7 cellular contexts compared by ENCODE assay signal in the genomic region with DNA sequence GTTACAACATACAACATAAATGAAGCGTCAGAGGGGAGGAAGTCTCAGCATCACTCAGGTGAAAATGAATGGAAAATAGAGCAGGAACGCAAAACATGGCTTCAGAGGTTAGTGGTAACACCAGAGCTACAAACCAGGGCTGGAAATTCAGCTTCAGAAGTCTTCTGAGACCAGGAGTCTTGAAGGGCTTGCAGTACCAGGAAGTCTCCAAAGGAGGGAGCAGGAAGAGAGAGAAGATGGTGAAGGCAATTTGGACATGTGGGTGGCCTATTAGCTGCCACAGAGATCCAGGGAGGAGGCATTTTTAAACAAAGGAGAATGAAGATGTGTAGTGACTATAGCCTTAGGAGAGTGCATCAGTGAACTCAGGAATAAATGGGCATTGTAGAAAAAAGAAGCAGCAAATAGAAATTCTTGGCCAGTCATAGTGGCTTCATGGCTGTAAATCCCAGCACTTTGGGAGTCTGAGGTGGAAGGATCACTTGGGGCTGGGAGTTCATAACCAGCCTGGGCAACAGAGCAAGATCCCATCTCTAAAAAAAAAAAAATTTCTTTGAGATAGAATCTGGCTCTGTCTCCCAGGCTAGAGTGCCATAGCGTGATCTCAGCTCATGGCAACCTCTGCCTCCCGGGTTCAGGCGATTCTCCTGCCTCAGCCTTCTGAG. TPM values are rescaled to one million over a fixed set of nuclear protein-coding genes. Genes with fewer than 3 reads are reported as not detected.
A peak's percentile ranks its signal among the peaks of the same experiment; 100 is the strongest.
DNase-seq lines count a peak whose midpoint lies in the region; ATAC-seq and TF ChIP-seq lines count a peak whose summit lies in the region.

No MANE protein-coding gene starts in this region.

- H3K9ac ChIP-seq in SK-N-SH = no peak overlapping the region

- DNase-seq in Daoy (ENCODE audit: low read depth) (peak; percentile 52), MG63 (peak; percentile 48), SK-N-SH (peak; percentile 71), cerebellar cortex (ENCODE audit: low spot score) (peak; percentile 86), left colon (peak in 1 of 2 donors; percentile 45), superior temporal gyrus (ENCODE audit: extremely low spot score) (peak; percentile 83)

- POLR2A ChIA-PET in SK-N-SH (lab: Yijun Ruan, JAX) = interaction anchor here (0.6 to 1.1 kb wide), 4 partner anchors 11 to 350 kb away, joined by 3 read pairs; a partner anchor contains a TSS

- ATAC-seq in GM21529 (IDR thresholded peaks at IDR 0.05; ENCODE audit: unreplicated experiment) (peak; percentile 84), left colon (peak; percentile 85)

- intact Hi-C loops in left colon (cut with DNase I, micrococcal nuclease) = no loop called here

- H3K9me2 ChIP-seq in SK-N-SH = no peaks in the 10 kb centered on the region

- no peaks in the 10 kb centered on the region for H3K4me1 ChIP-seq in SK-N-SH (ENCODE audit: control insufficient read depth in 1 of 2, insufficient read depth in 2 of 2, low read depth in 1 of 2, low read length in 1 of 2)

- no peaks in the 10 kb centered on the region for H3F3A ChIP-seq in SK-N-SH (replicated peaks; ENCODE audit: insufficient read depth)

- peak overlapping the region; percentile 59; the same call in 1 of the 2 replicates for H2AFZ ChIP-seq in SK-N-SH (ENCODE audit: low read depth)

- H3K9me3 ChIP-seq in MG63 (no peaks in the 10 kb centered on the region), SK-N-SH (no peaks in the 10 kb centered on the region)

- 84% methylated on average over 5 of the region's 5 CpGs for WGBS in SK-N-SH (ENCODE audit: low lambda C conversion rate)

- no peaks in the 10 kb centered on the region for H3K79me2 ChIP-seq in SK-N-SH (ENCODE audit: insufficient read depth)

- no peaks in the 10 kb centered on the region for H4K20me1 ChIP-seq in SK-N-SH (ENCODE audit: insufficient read depth)

- TF ChIP-seq RAD21 in SK-N-SH (IDR thresholded peaks at IDR 0.05; ENCODE audit: low read length) = peak; percentile 80

- H3K4me2 ChIP-seq in SK-N-SH = no peak overlapping the region

- no peaks in the 10 kb centered on the region for H3K36me3 ChIP-seq in MG63
- H3K36me3 ChIP-seq in SK-N-SH (replicated peaks in 1 of 2; ENCODE audit: control insufficient read depth in 1 of 2, insufficient read depth in 2 of 2, low read length in 1 of 2) = no peaks in the 10 kb centered on the region

- H3K4me3 ChIP-seq in MG63 (no peak overlapping the region), SK-N-SH (ENCODE audit: low read depth in 2 of 2, low read length in 1 of 2) (no peak overlapping the region)

- TF ChIP-seq EP300 in SK-N-SH (IDR thresholded peaks at IDR 0.05; ENCODE audit: borderline replicate concordance in 1 of 2, low read depth in 1 of 2, low read length in 1 of 2) = no peak

- H3K27me3 ChIP-seq in MG63 (no peaks in the 10 kb centered on the region), SK-N-SH (ENCODE audit: insufficient read depth) (no peaks in the 10 kb centered on the region)

- no peak overlapping the region for H3K27ac ChIP-seq in SK-N-SH (ENCODE audit: low read depth in 2 of 2, low read length in 1 of 2)

- CTCF ChIA-PET in SK-N-SH (lab: Yijun Ruan, JAX) = interaction anchor here (0.5 to 1.8 kb wide), 25 partner anchors 7 to 349 kb away, joined by 3 to 14 read pairs (median 3); a partner anchor contains a TSS

- TF ChIP-seq CTCF in SK-N-SH (IDR thresholded peaks at IDR 0.05) = peak; percentile 77

TF ChIP-seq in SK-N-SH, 30 proteins besides CTCF, POLR2A, EP300 and RAD21:
- TF ChIP-seq MXI1 (IDR thresholded peaks at IDR 0.05; ENCODE audit: low read depth, low read length) (peak; percentile 26; the same call in 1 of the 2 replicates), POLR2AphosphoS5 (IDR thresholded peaks at IDR 0.05; ENCODE audit: low read depth, low read length) (no peak), RFX5 (IDR thresholded peaks at IDR 0.05; ENCODE audit: low read length) (no peak), NFIC (IDR thresholded peaks at IDR 0.05; ENCODE audit: borderline replicate concordance) (no peak), MEF2A (IDR thresholded peaks at IDR 0.05; ENCODE audit: borderline replicate concordance, low read depth) (no peak), SMC3 (IDR thresholded peaks at IDR 0.05; ENCODE audit: low read depth, low read length) (peak; percentile 75), RXRA (IDR thresholded peaks at IDR 0.05; ENCODE audit: borderline replicate concordance, low read depth) (no peak), ELF1 (IDR thresholded peaks at IDR 0.05) (peak; percentile 41), FOSL2 (IDR thresholded peaks at IDR 0.05; ENCODE audit: borderline replicate concordance, low read depth) (no peak), RCOR1 (IDR thresholded peaks at IDR 0.05; ENCODE audit: low read length) (no peak), CHD2 (IDR thresholded peaks at IDR 0.05; ENCODE audit: low read length, partially characterized antibody) (no peak), TAF1 (IDR thresholded peaks at IDR 0.05; ENCODE audit: borderline replicate concordance, low read depth, low read length) (no peak), GABPA (IDR thresholded peaks at IDR 0.05; ENCODE audit: low read depth) (no peak)
- TF ChIP-seq, protein P1, sequence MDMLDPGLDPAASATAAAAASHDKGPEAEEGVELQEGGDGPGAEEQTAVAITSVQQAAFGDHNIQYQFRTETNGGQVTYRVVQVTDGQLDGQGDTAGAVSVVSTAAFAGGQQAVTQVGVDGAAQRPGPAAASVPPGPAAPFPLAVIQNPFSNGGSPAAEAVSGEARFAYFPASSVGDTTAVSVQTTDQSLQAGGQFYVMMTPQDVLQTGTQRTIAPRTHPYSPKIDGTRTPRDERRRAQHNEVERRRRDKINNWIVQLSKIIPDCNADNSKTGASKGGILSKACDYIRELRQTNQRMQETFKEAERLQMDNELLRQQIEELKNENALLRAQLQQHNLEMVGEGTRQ (IDR thresholded peaks at IDR 0.05; ENCODE audit: borderline replicate concordance, low read depth, low read length) = no peak
- TF ChIP-seq, protein P2, sequence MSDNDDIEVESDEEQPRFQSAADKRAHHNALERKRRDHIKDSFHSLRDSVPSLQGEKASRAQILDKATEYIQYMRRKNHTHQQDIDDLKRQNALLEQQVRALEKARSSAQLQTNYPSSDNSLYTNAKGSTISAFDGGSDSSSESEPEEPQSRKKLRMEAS (IDR thresholded peaks at IDR 0.05; ENCODE audit: low read depth) = no peak
- TF ChIP-seq, protein P3, sequence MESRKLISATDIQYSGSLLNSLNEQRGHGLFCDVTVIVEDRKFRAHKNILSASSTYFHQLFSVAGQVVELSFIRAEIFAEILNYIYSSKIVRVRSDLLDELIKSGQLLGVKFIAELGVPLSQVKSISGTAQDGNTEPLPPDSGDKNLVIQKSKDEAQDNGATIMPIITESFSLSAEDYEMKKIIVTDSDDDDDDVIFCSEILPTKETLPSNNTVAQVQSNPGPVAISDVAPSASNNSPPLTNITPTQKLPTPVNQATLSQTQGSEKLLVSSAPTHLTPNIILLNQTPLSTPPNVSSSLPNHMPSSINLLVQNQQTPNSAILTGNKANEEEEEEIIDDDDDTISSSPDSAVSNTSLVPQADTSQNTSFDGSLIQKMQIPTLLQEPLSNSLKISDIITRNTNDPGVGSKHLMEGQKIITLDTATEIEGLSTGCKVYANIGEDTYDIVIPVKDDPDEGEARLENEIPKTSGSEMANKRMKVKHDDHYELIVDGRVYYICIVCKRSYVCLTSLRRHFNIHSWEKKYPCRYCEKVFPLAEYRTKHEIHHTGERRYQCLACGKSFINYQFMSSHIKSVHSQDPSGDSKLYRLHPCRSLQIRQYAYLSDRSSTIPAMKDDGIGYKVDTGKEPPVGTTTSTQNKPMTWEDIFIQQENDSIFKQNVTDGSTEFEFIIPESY (IDR thresholded peaks at IDR 0.05; ENCODE audit: borderline replicate concordance, low read depth) = no peak
- TF ChIP-seq, protein P4, sequence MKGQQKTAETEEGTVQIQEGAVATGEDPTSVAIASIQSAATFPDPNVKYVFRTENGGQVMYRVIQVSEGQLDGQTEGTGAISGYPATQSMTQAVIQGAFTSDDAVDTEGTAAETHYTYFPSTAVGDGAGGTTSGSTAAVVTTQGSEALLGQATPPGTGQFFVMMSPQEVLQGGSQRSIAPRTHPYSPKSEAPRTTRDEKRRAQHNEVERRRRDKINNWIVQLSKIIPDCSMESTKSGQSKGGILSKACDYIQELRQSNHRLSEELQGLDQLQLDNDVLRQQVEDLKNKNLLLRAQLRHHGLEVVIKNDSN (IDR thresholded peaks at IDR 0.05; ENCODE audit: borderline replicate concordance, low read depth) = no peak

RNA-seq across cellular contexts. Expression of a gene that starts 9.3 kb away (rescaled TPM):
- 0.21 and 0.57 TPM in 2 replicates for total RNA-seq in Daoy (2014; rRNA removed; shearing (Covaris generic))
- 0.39 and 0.82 TPM in 2 replicates for total RNA-seq in MG63 (2014; rRNA removed; shearing (Covaris generic); ENCODE audit: low replicate concordance)
- 0.38 and 0.44 TPM in 2 replicates for polyA plus RNA-seq in SK-N-SH (2012; rRNA removed)
- 0.32 and 0.39 TPM in 2 replicates for polyA plus RNA-seq in SK-N-SH (2012; cell fraction: cytosol; rRNA removed)
- 0.65 and 0.88 TPM in 2 replicates for polyA plus RNA-seq in SK-N-SH (2012; cell fraction: nucleus; rRNA removed)
- 1 to 10 TPM in 1 of 2 donors, under 1 TPM in 1; 0.64 to 1.3 TPM for total RNA-seq in left colon

RNA-seq across cellular contexts. Expression of a gene that starts 23.6 kb away (rescaled TPM):
- total RNA-seq in Daoy (2014; rRNA removed; shearing (Covaris generic)) = 15.7 and 72.5 TPM in 2 replicates
- total RNA-seq in MG63 (2014; rRNA removed; shearing (Covaris generic); ENCODE audit: low replicate concordance) = 7.6 and 12.4 TPM in 2 replicates
- 5.8 and 8.4 TPM in 2 replicates for polyA plus RNA-seq in SK-N-SH (2012; rRNA removed)
- polyA plus RNA-seq in SK-N-SH (2012; cell fraction: cytosol; rRNA removed) = 9.2 and 12.2 TPM in 2 replicates
- 19.6 and 30.9 TPM in 2 replicates for polyA plus RNA-seq in SK-N-SH (2012; cell fraction: nucleus; rRNA removed)
- total RNA-seq in left colon = 10 to 100 TPM; 24.3 to 25.3 TPM
